9 cellular contexts compared by ENCODE assay signal in the genomic region with DNA sequence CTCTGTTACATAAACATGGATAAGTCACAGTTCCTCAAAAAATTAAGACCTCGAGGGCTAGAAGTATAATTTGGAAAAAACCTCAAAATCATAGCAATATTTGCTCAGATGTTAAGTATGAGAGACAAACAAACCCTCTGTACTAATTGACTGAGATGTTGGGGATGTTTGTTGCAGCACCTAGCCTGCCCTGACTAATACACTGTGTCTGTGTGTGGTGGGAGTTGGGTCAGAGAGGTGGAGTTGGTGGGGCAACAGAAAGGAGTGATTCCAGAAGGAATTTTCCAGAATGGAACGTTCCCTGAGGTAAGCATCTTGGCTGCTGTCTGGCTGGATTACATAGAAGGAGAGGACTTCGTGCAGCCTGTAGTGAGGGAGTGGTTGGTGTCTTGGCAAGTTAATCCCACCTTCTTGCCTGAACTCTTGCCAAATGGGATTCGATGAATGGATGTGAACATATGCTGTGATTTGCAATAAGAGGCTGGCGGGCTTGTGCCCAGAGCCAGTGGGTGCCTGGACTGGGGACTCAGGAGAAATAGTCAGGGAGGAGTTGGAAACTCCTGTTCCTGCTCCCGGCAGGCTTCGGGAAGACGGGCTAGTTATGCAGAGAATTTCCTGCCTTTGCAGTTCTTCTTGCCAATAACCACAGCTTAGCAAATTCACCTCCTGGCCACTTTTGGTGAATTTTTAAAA. TPM values are rescaled to one million over a fixed set of nuclear protein-coding genes. Genes with fewer than 3 reads are reported as not detected.
DNase-seq lines count a peak whose midpoint lies in the region; ATAC-seq, FAIRE-seq and TF ChIP-seq lines count a peak whose summit lies in the region.
"Had no signal": no experiment of that assay in that cellular context is flagged by ENCODE, and none has a peak within 500 bp of the region (broad histone marks: within the 10 kb centered on the region; RNA-seq: fewer than 3 reads in every experiment).

No MANE protein-coding gene starts in this region.

- CTCF ChIA-PET in H1 (lab: Charles Lee; ENCODE audit: partially characterized antibody) = interaction anchor here (0.7 to 1.3 kb wide), 3 partner anchors 43 to 53 kb away, joined by 3 to 5 read pairs (median 3); no protein-coding TSS in a partner anchor

- H3K4ac ChIP-seq in H1 (replicated peaks; ENCODE audit: insufficient read length, low read depth, low read length) = peak overlapping the region; percentile 19

- H3K56ac ChIP-seq in H1 (replicated peaks; ENCODE audit: insufficient read length, low read depth, low read length) = no peak overlapping the region

- H3K79me1 ChIP-seq in H1 (ENCODE audit: low read depth, low read length) = no peaks in the 10 kb centered on the region

- no peak for TF ChIP-seq POLR2A in H1 (IDR thresholded peaks at IDR 0.05; ENCODE audit: control extremely low read depth in 1 of 2, low read depth in 2 of 2, low read length in 2 of 2)
- TF ChIP-seq POLR2A in tibial nerve (IDR thresholded peaks at IDR 0.05) = no peak
- TF ChIP-seq POLR2A in Peyer's patch (IDR thresholded peaks at IDR 0.05) = no peak

- H3K4me2 ChIP-seq in H1 (ENCODE audit: insufficient read depth in 1 of 2, low read depth in 2 of 2, low read length in 2 of 2) = no peak overlapping the region

- DNase-seq in NCI-H446 treated with DMSO at 0.1 percent for 48 hours (lab: John Stamatoyannopoulos, UW) (peak; percentile 93), H1 (ENCODE audit: low read depth in 1 of 2, low spot score in 2 of 2) (no peak), lung microvascular endothelial cell (ENCODE audit: low read depth in 2 of 2) (peak; percentile 26 to 71), tibial nerve (ENCODE audit: low spot score in 2 of 2) (peak in 1 of 2 donors; percentile 30), NAMALWA (ENCODE audit: low spot score) (no peak), Peyer's patch (no peak)
- DNase-seq: T-helper 17 cell had no signal

- no peak overlapping the region for H3K4me3 ChIP-seq in H1 (ENCODE audit: extremely low read depth in 1 of 4, insufficient read depth in 2 of 4, low read depth in 3 of 4, low read length in 4 of 4)
- H3K4me3 ChIP-seq in tibial nerve = peak overlapping the region in 3 of 4 donors; percentile 7 to 29 (median 22)
- H3K4me3 ChIP-seq in Peyer's patch = peak overlapping the region in 1 of 4 donors; percentile 2

- H3K23ac ChIP-seq in H1 (ENCODE audit: insufficient read length) = no peak overlapping the region

- no peak for TF ChIP-seq EP300 in H1 (IDR thresholded peaks at IDR 0.05; ENCODE audit: borderline replicate concordance in 1 of 2, low read depth in 2 of 2, low read length in 2 of 2)
- TF ChIP-seq EP300 in tibial nerve (IDR thresholded peaks at IDR 0.05) = no peak

- no peak overlapping the region for H3K14ac ChIP-seq in H1 (ENCODE audit: insufficient read length)

- peak overlapping the region; percentile 66; the same call in 1 of the 2 replicates for H2BK20ac ChIP-seq in H1 (ENCODE audit: low read length)

- H2BK12ac ChIP-seq in H1 (ENCODE audit: low read depth, low read length) = peak overlapping the region; percentile 72; the same call in 1 of the 2 replicates

- no peak overlapping the region for H3K9ac ChIP-seq in H1 (replicated peaks in 1 of 4; ENCODE audit: extremely low read depth in 1 of 4, low read depth in 3 of 4, low read length in 3 of 4)

- no peak for FAIRE-seq in H1 (lab: Jason Lieb, UNC)

- H2AFZ ChIP-seq in H1 (ENCODE audit: low read length) = no peak overlapping the region

- no peaks in the 10 kb centered on the region for H3K79me2 ChIP-seq in H1 (ENCODE audit: control insufficient read depth in 1 of 2, insufficient read depth in 2 of 2, low read length in 2 of 2)

- H4K20me1 ChIP-seq in H1 (replicated peaks in 1 of 2; ENCODE audit: control insufficient read depth in 1 of 2, insufficient read depth in 2 of 2, low read length in 2 of 2) = no peaks in the 10 kb centered on the region

- H3K9me3 ChIP-seq in H1 (ENCODE audit: insufficient read depth in 2 of 2, low read depth in 1 of 2, low read length in 1 of 2) (peaks cover 2% of the 10 kb centered on the region in 2 experiments), tibial nerve (no peaks in the 10 kb centered on the region), Peyer's patch (no peaks in the 10 kb centered on the region)

- no peaks in the 10 kb centered on the region for H3K27me3 ChIP-seq in H1 (replicated peaks in 1 of 4; ENCODE audit: control insufficient read depth in 3 of 4, extremely low read depth in 1 of 4, insufficient read depth in 3 of 4, low read length in 3 of 4)
- H3K27me3 ChIP-seq in tibial nerve = no peaks in the 10 kb centered on the region
- H3K27me3 ChIP-seq in Peyer's patch = no peaks in the 10 kb centered on the region

- no peak overlapping the region for H4K8ac ChIP-seq in H1 (ENCODE audit: extremely low read depth, insufficient read depth, low read length)

- 0 out of 2 replicates have a peak overlapping the region, but pooled peaks have one; percentile 32 for H2AK5ac ChIP-seq in H1 (ENCODE audit: low read depth, low read length)

- peaks cover 2 to 14% (median 5%) of the 10 kb centered on the region in 4 experiments; a peak in 5 of 7 replicates for H3K4me1 ChIP-seq in H1 (replicated peaks in 1 of 4; ENCODE audit: control insufficient read depth in 3 of 4, insufficient read depth in 4 of 4, low read length in 3 of 4)
- H3K4me1 ChIP-seq in tibial nerve = peaks cover 0 to 9% (median 3%) of the 10 kb centered on the region in 4 donors
- H3K4me1 ChIP-seq in Peyer's patch = no peaks in the 10 kb centered on the region

- no peak overlapping the region for H2BK120ac ChIP-seq in H1 (replicated peaks; ENCODE audit: low read depth, low read length)

- no peaks in the 10 kb centered on the region for H3K23me2 ChIP-seq in H1 (ENCODE audit: low read depth, low read length)

- no peaks in the 10 kb centered on the region for H3K36me3 ChIP-seq in H1 (ENCODE audit: control insufficient read depth in 2 of 4, insufficient read depth in 4 of 4, low read length in 3 of 4)
- H3K36me3 ChIP-seq in tibial nerve = no peaks in the 10 kb centered on the region
- H3K36me3 ChIP-seq in Peyer's patch = no peaks in the 10 kb centered on the region

- POLR2A ChIA-PET in H1 (lab: Charles Lee; ENCODE audit: partially characterized antibody) = interaction anchor here (1.4 kb wide), 1 partner anchor 8 kb away, joined by 3 read pairs; the partner anchor contains the start of gene FAM180A

- H4K5ac ChIP-seq in H1 (ENCODE audit: insufficient read length, low read depth, low read length) = no peak overlapping the region

- no peak for TF ChIP-seq CTCF in H1 (IDR thresholded peaks at IDR 0.05; ENCODE audit: control extremely low read depth in 1 of 3, insufficient read depth in 1 of 3, low read depth in 1 of 3, low read length in 3 of 3)
- TF ChIP-seq CTCF in tibial nerve (IDR thresholded peaks at IDR 0.05) = no peak
- TF ChIP-seq CTCF in Peyer's patch (IDR thresholded peaks at IDR 0.05) = no peak

- ATAC-seq in HG03457 (IDR thresholded peaks at IDR 0.05; ENCODE audit: unreplicated experiment) (no peak), GM18870 (IDR thresholded peaks at IDR 0.05; ENCODE audit: unreplicated experiment) (no peak)
- ATAC-seq: T-helper 17 cell had no signal

- 70% methylated on average over 8 of the region's 8 CpGs; no CpG with 5 or more reads in 1 of the 2 experiments for WGBS in H1 (ENCODE audit: extremely low coverage in 1 of 2, insufficient coverage in 1 of 2, insufficient read length in 1 of 2, insufficient replicate concordance in 2 of 2, low coverage in 1 of 2, low lambda C conversion rate in 2 of 2, missing lambda C conversion rate in 1 of 2), 2 experiments
- 38 to 56% methylated on average over 8 of the region's 8 CpGs for WGBS in tibial nerve, 2 donors

- no peak overlapping the region for H2BK15ac ChIP-seq in H1 (ENCODE audit: low read length)

- peak overlapping the region; percentile 66; the same call in 1 of the 2 replicates for H2BK5ac ChIP-seq in H1 (ENCODE audit: low read depth, low read length)

- peak overlapping the region; percentile 8 for H4K91ac ChIP-seq in H1 (replicated peaks; ENCODE audit: insufficient read length, low read length)

- no peak for TF ChIP-seq RAD21 in H1 (IDR thresholded peaks at IDR 0.05 in 1 of 2, conservative IDR thresholded peaks at IDR 0.05 in 1 of 2; ENCODE audit: low read depth in 2 of 2, low read length in 2 of 2)

- H3K27ac ChIP-seq in H1 (ENCODE audit: low read depth, low read length) (no peak overlapping the region), tibial nerve (peak overlapping the region in 3 of 4 donors; percentile 61 to 88 (median 88)), Peyer's patch (peak overlapping the region in 2 of 4 donors; percentile 24 to 60)

- no peak overlapping the region for H3K18ac ChIP-seq in H1 (ENCODE audit: extremely low read depth, low read length)

TF ChIP-seq in H1, 55 proteins besides CTCF, POLR2A, EP300 and RAD21 (continues in another document):
- TF ChIP-seq SUZ12 (IDR thresholded peaks at IDR 0.05; ENCODE audit: low read length) (no peak), SIRT6 (IDR thresholded peaks at IDR 0.05; ENCODE audit: low read length) (no peak), EGR1 (IDR thresholded peaks at IDR 0.05; ENCODE audit: borderline replicate concordance, low read depth, low read length) (no peak), KDM4A (IDR thresholded peaks at IDR 0.05; ENCODE audit: low read depth, low read length, severe bottlenecking) (no peak)

RNA-seq across cellular contexts. Expression of gene FAM180A, which starts 9.3 kb away (rescaled TPM):
- not detected in 2 replicates for total RNA-seq in H1 (2021; fragmentation: NEBNext Ultra II Directional; extraction: Animal tissue kit (Norgen Biotek cat#: 25700))
- not detected in 2 replicates for polyA plus RNA-seq in H1 (2011; rRNA removed)
- polyA plus RNA-seq in H1 (2011; cell fraction: cytosol; rRNA removed) = not detected
- polyA plus RNA-seq in H1 (2011; cell fraction: nucleus; rRNA removed) = not detected
- polyA plus RNA-seq in H1 (2012, experiment 1 of 2) = not detected in 4 replicates
- not detected for polyA plus RNA-seq in H1 (2012, experiment 2 of 2)
- not detected for polyA plus RNA-seq in H1 (2013, experiment 1 of 2)
- not detected for polyA plus RNA-seq in H1 (2013, experiment 2 of 2)
- polyA minus RNA-seq in H1 (2011; rRNA and poly(A)+ RNA removed) = not detected in 2 replicates
- not detected for polyA minus RNA-seq in H1 (2011; cell fraction: cytosol; rRNA and poly(A)+ RNA removed)
- polyA minus RNA-seq in H1 (2011; cell fraction: nucleus; rRNA and poly(A)+ RNA removed) = not detected
- total RNA-seq in lung microvascular endothelial cell (not detected in 2 replicates), tibial nerve (1 to 10 TPM; 2.1 to 7.7 (median 3.7) TPM), Peyer's patch (1 to 10 TPM in 2 of 4 donors, not detected in 2; 3.3 to 4.4 TPM)
- total RNA-seq: T-helper 17 cell had no signal

RNA-seq across cellular contexts. Expression of gene SLC13A4, which starts 29.9 kb away (rescaled TPM):
- total RNA-seq in H1 (2021; fragmentation: NEBNext Ultra II Directional; extraction: Animal tissue kit (Norgen Biotek cat#: 25700)) = 3.7 and 3.9 TPM in 2 replicates
- polyA plus RNA-seq in H1 (2011; rRNA removed) = 5.9 and 7.5 TPM in 2 replicates
- 5.9 TPM for polyA plus RNA-seq in H1 (2011; cell fraction: cytosol; rRNA removed)
- polyA plus RNA-seq in H1 (2011; cell fraction: nucleus; rRNA removed) = 8.6 TPM
- 5.2 to 7.9 TPM (median 6.0 TPM) in 4 replicates for polyA plus RNA-seq in H1 (2012, experiment 1 of 2)
- polyA plus RNA-seq in H1 (2012, experiment 2 of 2) = 2.0 TPM
- 5.7 TPM for polyA plus RNA-seq in H1 (2013, experiment 1 of 2)
- polyA plus RNA-seq in H1 (2013, experiment 2 of 2) = 5.8 TPM
- 7.0 and 11.1 TPM in 2 replicates for polyA minus RNA-seq in H1 (2011; rRNA and poly(A)+ RNA removed)
- 2.4 TPM for polyA minus RNA-seq in H1 (2011; cell fraction: cytosol; rRNA and poly(A)+ RNA removed)
- polyA minus RNA-seq in H1 (2011; cell fraction: nucleus; rRNA and poly(A)+ RNA removed) = 7.2 TPM
- total RNA-seq in lung microvascular endothelial cell (not detected in 2 replicates), tibial nerve (not detected), Peyer's patch (not detected)
- total RNA-seq: T-helper 17 cell had no signal

Comparison
In these comparisons a context has a peak if more than half of its experiments do, and no peak if none do; other contexts are left out.
1. DNase-seq: peak in NCI-H446 treated with DMSO at 0.1 percent for 48 hours (single experiment) and lung microvascular endothelial cell (2 of 2); none in H1 (0 of 2), NAMALWA (single experiment) and Peyer's patch (0 of 3).
2. H3K4me3 ChIP-seq: peak in tibial nerve (3 of 4); none in H1 (0 of 4).